ENCODE assay signal across 8 cellular contexts in genomic region chr7:149028346-149029109, GRCh38. TPM values are rescaled to one million over a fixed set of nuclear protein-coding genes. Genes with fewer than 3 reads are reported as not detected.
DNase-seq lines count a peak whose midpoint lies in the region; ATAC-seq and TF ChIP-seq lines count a peak whose summit lies in the region.

PDIA4 (minus strand) TSS chr7:149028505; CDS start chr7:149028408, 97 bp downstream.

- H3K36me3 ChIP-seq in SU-DHL-6 (ENCODE audit: low read length) (no peaks in the 10 kb centered on the region), thymus (ENCODE audit: control insufficient read depth, insufficient read depth) (no peaks in the 10 kb centered on the region)

- H3K27ac Mint-ChIP-seq in activated naive CD8-positive, alpha-beta T cell treated with anti-CD3 and anti-CD28 coated beads, Interleukin-2, amount 10 ng/mL, durations not matched to agents 7 days and 5 days: peak within 1 kb of the TSS; percentile 88
- H3K27ac Mint-ChIP-seq in osteocyte (ENCODE audit: unreplicated experiment): peak within 1 kb of the TSS; percentile 92

- H3K4me1 ChIP-seq in thymus (ENCODE audit: control insufficient read depth, insufficient read depth, low read length): peaks cover 8% of the 10 kb centered on the region

- H3K27me3 ChIP-seq in SU-DHL-6 (ENCODE audit: low read length) (no peaks in the 10 kb centered on the region), thymus (ENCODE audit: control insufficient read depth, insufficient read depth) (no peaks in the 10 kb centered on the region)

- H3K9me3 ChIP-seq in SU-DHL-6 (ENCODE audit: insufficient read depth, low read length) (no peaks in the 10 kb centered on the region), thymus (ENCODE audit: control insufficient read depth) (no peaks in the 10 kb centered on the region)

- WGBS in thymus: under 1% methylated on average over 87 of the region's 87 CpGs

- H3K27me3 Mint-ChIP-seq in activated naive CD8-positive, alpha-beta T cell treated with anti-CD3 and anti-CD28 coated beads, Interleukin-2, amount 10 ng/mL, durations not matched to agents 7 days and 5 days: no peaks in the 10 kb centered on the region
- peaks cover 4% of the 10 kb centered on the region for H3K27me3 Mint-ChIP-seq in osteocyte (ENCODE audit: unreplicated experiment)

- H3K79me2 ChIP-seq in SU-DHL-6 (ENCODE audit: insufficient read depth, low read length): peaks cover 44% of the 10 kb centered on the region

- 0 out of 2 replicates have a peak, but pooled peaks cover 9% of the 10 kb centered on the region for H3F3A ChIP-seq in SU-DHL-6 (ENCODE audit: insufficient read depth)

- ATAC-seq in HG02678 (IDR thresholded peaks at IDR 0.05; ENCODE audit: unreplicated experiment): peak; percentile 90
- ATAC-seq in activated naive CD8-positive, alpha-beta T cell treated with anti-CD3 and anti-CD28 coated beads, Interleukin-2, amount 10 ng/mL, durations not matched to agents 7 days and 5 days (ENCODE audit: low read depth): peak; percentile 91

- no peaks in the 10 kb centered on the region for H4K20me1 ChIP-seq in SU-DHL-6 (ENCODE audit: low read depth, low read length)

- intact Hi-C loops in head of caudate nucleus (cut with DNase I): loop anchor here (1.0 to 5.0 kb wide), 3 partner anchors 39 to 62 kb away; partner anchors contain the start of gene ZNF786

- H3K4me2 ChIP-seq in SU-DHL-6 (ENCODE audit: low read depth, low read length, poor library complexity, severe bottlenecking): peak within 1 kb of the TSS; percentile 90

- no peaks in the 10 kb centered on the region for H3K36me3 Mint-ChIP-seq in activated naive CD8-positive, alpha-beta T cell treated with anti-CD3 and anti-CD28 coated beads, Interleukin-2, amount 10 ng/mL, durations not matched to agents 7 days and 5 days
- H3K36me3 Mint-ChIP-seq in osteocyte (ENCODE audit: unreplicated experiment): no peaks in the 10 kb centered on the region

- peaks cover 37% of the 10 kb centered on the region for H3K4me1 Mint-ChIP-seq in activated naive CD8-positive, alpha-beta T cell treated with anti-CD3 and anti-CD28 coated beads, Interleukin-2, amount 10 ng/mL, durations not matched to agents 7 days and 5 days
- peaks cover 34% of the 10 kb centered on the region for H3K4me1 Mint-ChIP-seq in osteocyte (ENCODE audit: unreplicated experiment)

- peak; percentile 38; the same call in 2 of the 3 replicates for TF ChIP-seq CTCF in GM12872 (IDR thresholded peaks at IDR 0.05; ENCODE audit: insufficient read depth, low read depth, low read length)
- TF ChIP-seq CTCF in SU-DHL-6 (IDR thresholded peaks at IDR 0.05; ENCODE audit: insufficient read depth, low read length, poor library complexity, severe bottlenecking): no peak
- peak; percentile 33 for TF ChIP-seq CTCF in osteocyte (IDR thresholded peaks at IDR 0.05)

- no peaks in the 10 kb centered on the region for H3K9me2 ChIP-seq in SU-DHL-6 (replicated peaks; ENCODE audit: insufficient read depth, low read length)

- H3K4me3 ChIP-seq in SU-DHL-6 (ENCODE audit: insufficient read depth, low read length, poor library complexity, severe bottlenecking): peak within 1 kb of the TSS; percentile 90
- H3K4me3 ChIP-seq in thymus (ENCODE audit: low read length): peak within 1 kb of the TSS; percentile 76

- DNase-seq in NCI-H128 (lab: John Stamatoyannopoulos, UW; ENCODE audit: unreplicated experiment): peak; percentile 98
- DNase-seq in activated naive CD8-positive, alpha-beta T cell treated with anti-CD3 and anti-CD28 coated beads, Interleukin-2, amount 10 ng/mL, durations not matched to agents 7 days and 5 days: peak; percentile 99
- peak; percentile 99 to 100 (median 100) for DNase-seq in head of caudate nucleus
- DNase-seq in osteocyte (ENCODE audit: extremely low spot score, unreplicated experiment): peak; percentile 100

- peak within 1 kb of the TSS; percentile 95 for H3K9ac ChIP-seq in SU-DHL-6 (ENCODE audit: low read length)

- POLR2A ChIA-PET in activated naive CD8-positive, alpha-beta T cell treated with anti-CD3 and anti-CD28 coated beads, Interleukin-2, amount 10 ng/mL, durations not matched to agents 7 days and 5 days (lab: Charles Lee): interaction anchor here (0.6 to 2.9 kb wide), 4 partner anchors 21 to 118 kb away, joined by 3 to 12 read pairs (median 4); no protein-coding TSS in a partner anchor

- H3K9me3 Mint-ChIP-seq in activated naive CD8-positive, alpha-beta T cell treated with anti-CD3 and anti-CD28 coated beads, Interleukin-2, amount 10 ng/mL, durations not matched to agents 7 days and 5 days: no peaks in the 10 kb centered on the region
- no peaks in the 10 kb centered on the region for H3K9me3 Mint-ChIP-seq in osteocyte (ENCODE audit: unreplicated experiment)

- peak within 1 kb of the TSS; percentile 94 for H3K4me3 Mint-ChIP-seq in activated naive CD8-positive, alpha-beta T cell treated with anti-CD3 and anti-CD28 coated beads, Interleukin-2, amount 10 ng/mL, durations not matched to agents 7 days and 5 days
- peak within 1 kb of the TSS; percentile 94 for H3K4me3 Mint-ChIP-seq in osteocyte (ENCODE audit: unreplicated experiment)

- peak within 1 kb of the TSS; percentile 60 for H2AFZ ChIP-seq in SU-DHL-6 (ENCODE audit: low read depth, low read length, severe bottlenecking)

- H3K27ac ChIP-seq in SU-DHL-6 (ENCODE audit: low read depth, low read length): peak within 1 kb of the TSS; percentile 82
- H3K27ac ChIP-seq in thymus (ENCODE audit: low read depth): peak within 1 kb of the TSS; percentile 87

RNA-seq across cellular contexts. Expression of gene PDIA4, which starts in this region (rescaled TPM):
- 10 to 100 TPM; 56.6 to 56.8 TPM for total RNA-seq in activated naive CD8-positive, alpha-beta T cell treated with anti-CD3 and anti-CD28 coated beads, Interleukin-2, amount 10 ng/mL, durations not matched to agents 7 days and 5 days
- 152 and 162 TPM in 2 replicates for total RNA-seq in osteocyte
- polyA plus RNA-seq in thymus: 53.3 TPM

Comparison
In these comparisons a context has a peak if more than half of its experiments do, and no peak if none do; other contexts are left out.
1. Peak in every context shown above with its lines: DNase-seq, ATAC-seq, H3K4me3 ChIP-seq and H3K27ac ChIP-seq.